In genomic region chr7:5525271-5526189, GRCh38 we compare ENCODE assay signal across 1 cellular context.
TF ChIP-seq lines count a peak whose summit lies in the region.

No MANE protein-coding gene starts in this region.

TF ChIP-seq in K562, 482 proteins besides CTCF, POLR2A, EP300 and RAD21 (continued from another document):
- TF ChIP-seq SMC3 (conservative IDR thresholded peaks at IDR 0.05; ENCODE audit: insufficient read depth, low read depth, low read length): no peak
- no peak for TF ChIP-seq MAFG (tag; conservative IDR thresholded peaks at IDR 0.05)
- TF ChIP-seq NFIC (IDR thresholded peaks at IDR 0.05): no peak; the same call in 1 of the 2 replicates
- 0 out of 2 replicates have a peak, but pooled peaks have one; percentile 11 for TF ChIP-seq RB1 (IDR thresholded peaks at IDR 0.05; ENCODE audit: low read depth)
- TF ChIP-seq ZNF518B (CRISPR knock-in tag; IDR thresholded peaks at IDR 0.05): no peak
- no peak for TF ChIP-seq MITF (IDR thresholded peaks at IDR 0.05)
- TF ChIP-seq ZNF436 (CRISPR knock-in tag; IDR thresholded peaks at IDR 0.05): 0 out of 2 replicates have a peak, but pooled peaks have one; percentile 6
- TF ChIP-seq HMG20B (CRISPR knock-in tag; IDR thresholded peaks at IDR 0.05): no peak
- TF ChIP-seq NEUROD1 (IDR thresholded peaks at IDR 0.05; ENCODE audit: borderline replicate concordance, low read depth, low read length, partially characterized antibody): no peak
- no peak for TF ChIP-seq FUS (optimal IDR thresholded peaks at IDR 0.05; ENCODE audit: low read depth, low read length)
- TF ChIP-seq SMAD2 (IDR thresholded peaks at IDR 0.05; ENCODE audit: low read depth, low read length): no peak
- TF ChIP-seq FOXJ3 (CRISPR knock-in tag; IDR thresholded peaks at IDR 0.05): no peak
- TF ChIP-seq ZKSCAN1 (IDR thresholded peaks at IDR 0.05; ENCODE audit: low read depth, low read length): no peak
- no peak for TF ChIP-seq SMAD3 (CRISPR knock-in tag; conservative IDR thresholded peaks at IDR 0.05)
- no peak for TF ChIP-seq L3MBTL2 (IDR thresholded peaks at IDR 0.05)
- no peak for TF ChIP-seq HCFC1 (IDR thresholded peaks at IDR 0.05; ENCODE audit: low read depth, low read length)
- no peak for TF ChIP-seq TRIM28 (IDR thresholded peaks at IDR 0.05)
- TF ChIP-seq MTA3 (IDR thresholded peaks at IDR 0.05; ENCODE audit: borderline replicate concordance): no peak
- TF ChIP-seq CCAR2 (IDR thresholded peaks at IDR 0.05; ENCODE audit: low read depth, low read length): no peak
- no peak; the same call in 1 of the 2 replicates for TF ChIP-seq NCOA1 (IDR thresholded peaks at IDR 0.05; ENCODE audit: low read depth)
- no peak for TF ChIP-seq MXD1 (CRISPR knock-in tag; IDR thresholded peaks at IDR 0.05; ENCODE audit: borderline replicate concordance, poor library complexity, severe bottlenecking)
- TF ChIP-seq ELF4 (CRISPR knock-in tag; IDR thresholded peaks at IDR 0.05): peak; percentile 84
- TF ChIP-seq RERE (CRISPR knock-in tag; IDR thresholded peaks at IDR 0.05; ENCODE audit: borderline replicate concordance): no peak
- no peak for TF ChIP-seq ZBTB2 (IDR thresholded peaks at IDR 0.05)
- no peak for TF ChIP-seq RBM34 (IDR thresholded peaks at IDR 0.05; ENCODE audit: borderline replicate concordance, insufficient read depth, low read length)
- no peak; the same call in 1 of the 2 replicates for TF ChIP-seq XRCC3 (IDR thresholded peaks at IDR 0.05)
- TF ChIP-seq PYGO2 (tag; IDR thresholded peaks at IDR 0.05): no peak
- peak; percentile 19 to 83; a peak in 3 of 4 replicates for TF ChIP-seq BCLAF1 (IDR thresholded peaks at IDR 0.05; ENCODE audit: borderline replicate concordance in 1 of 2, control insufficient read depth in 1 of 2, low read depth in 2 of 2, low read length in 1 of 2)
- no peak for TF ChIP-seq ID3 (CRISPR knock-in tag; IDR thresholded peaks at IDR 0.05)
- TF ChIP-seq ID3 (tag; IDR thresholded peaks at IDR 0.05): no peak; the same call in 1 of the 2 replicates
- TF ChIP-seq ATF4 (CRISPR knock-in tag; IDR thresholded peaks at IDR 0.05): no peak
- no peak for TF ChIP-seq ZZZ3 (IDR thresholded peaks at IDR 0.05)
